In genomic region chr17:28372203-28372944, GRCh38 we compare ENCODE assay signal across 8 cellular contexts.
A peak's percentile ranks its signal among the peaks of the same experiment; 100 is the strongest.
DNase-seq lines count a peak whose midpoint lies in the region; ATAC-seq and TF ChIP-seq lines count a peak whose summit lies in the region.

No MANE protein-coding gene starts in this region.

- H3K27ac Mint-ChIP-seq in stimulated activated effector memory CD8-positive, alpha-beta T cell treated with anti-CD3 and anti-CD28 coated beads, Interleukin-12 subunit alpha, Interleukin-12 subunit beta, amount 100 ng/mL, for 72 hours: peak overlapping the region; percentile 93

- TF ChIP-seq RAD21 in Ishikawa (IDR thresholded peaks at IDR 0.05; ENCODE audit: low read depth): no peak

- H3K36me3 ChIP-seq in adipocyte (ENCODE audit: control insufficient read depth, insufficient read depth, low read length, severe bottlenecking) (no peaks in the 10 kb centered on the region), iPS-20b (ENCODE audit: insufficient read depth, low read depth, low read length) (no peaks in the 10 kb centered on the region)

- peak overlapping the region; percentile 56 for H3K9ac ChIP-seq in adipocyte (ENCODE audit: low read length)
- H3K9ac ChIP-seq in iPS-20b (ENCODE audit: low read depth, low read length): peak overlapping the region; percentile 51; the same call in 1 of the 2 replicates

- peaks cover 26% of the 10 kb centered on the region for H3K4me1 Mint-ChIP-seq in stimulated activated effector memory CD8-positive, alpha-beta T cell treated with anti-CD3 and anti-CD28 coated beads, Interleukin-12 subunit alpha, Interleukin-12 subunit beta, amount 100 ng/mL, for 72 hours

- H3K4me3 Mint-ChIP-seq in stimulated activated effector memory CD8-positive, alpha-beta T cell treated with anti-CD3 and anti-CD28 coated beads, Interleukin-12 subunit alpha, Interleukin-12 subunit beta, amount 100 ng/mL, for 72 hours: peak overlapping the region; percentile 84

- H3K36me3 Mint-ChIP-seq in stimulated activated effector memory CD8-positive, alpha-beta T cell treated with anti-CD3 and anti-CD28 coated beads, Interleukin-12 subunit alpha, Interleukin-12 subunit beta, amount 100 ng/mL, for 72 hours: peaks cover 12% of the 10 kb centered on the region

- no peak for TF ChIP-seq EP300 in Ishikawa (IDR thresholded peaks at IDR 0.05; ENCODE audit: borderline replicate concordance)

- H3K4me3 ChIP-seq in adipocyte (ENCODE audit: low read length) (peak overlapping the region; percentile 71), iPS-20b (ENCODE audit: low read length) (peak overlapping the region; percentile 80; the same call in 1 of the 2 replicates)

- H3K9me3 Mint-ChIP-seq in stimulated activated effector memory CD8-positive, alpha-beta T cell treated with anti-CD3 and anti-CD28 coated beads, Interleukin-12 subunit alpha, Interleukin-12 subunit beta, amount 100 ng/mL, for 72 hours: no peaks in the 10 kb centered on the region

- H3K27me3 ChIP-seq in adipocyte (replicated peaks; ENCODE audit: control insufficient read depth, insufficient read depth, low read length) (no peaks in the 10 kb centered on the region), iPS-20b (ENCODE audit: insufficient read depth, low read length) (peaks cover 34% of the 10 kb centered on the region)

- H3K4me1 ChIP-seq in adipocyte (ENCODE audit: control insufficient read depth, insufficient read depth, low read length): peaks cover 26% of the 10 kb centered on the region
- peaks cover 9% of the 10 kb centered on the region; the same call in 1 of the 2 replicates for H3K4me1 ChIP-seq in iPS-20b (ENCODE audit: insufficient read depth, low read length)

- DNase-seq in AG20443 (ENCODE audit: low spot score): peak; percentile 66
- peak; percentile 66 for DNase-seq in adipocyte (ENCODE audit: low read depth)
- DNase-seq in stimulated activated effector memory CD8-positive, alpha-beta T cell treated with anti-CD3 and anti-CD28 coated beads, Interleukin-12 subunit alpha, Interleukin-12 subunit beta, amount 100 ng/mL, for 72 hours (ENCODE audit: low spot score in 2 of 2): no peak
- DNase-seq in effector CD8-positive, alpha-beta T cell (lab: John Stamatoyannopoulos, UW): no peak
- DNase-seq in central memory CD4-positive, alpha-beta T cell: no peak

- no peak overlapping the region for H3K27ac ChIP-seq in iPS-20b (ENCODE audit: low read length)

- H3K9me3 ChIP-seq in adipocyte (ENCODE audit: control insufficient read depth, low read length) (no peaks in the 10 kb centered on the region), iPS-20b (ENCODE audit: insufficient read depth, low read depth, low read length) (no peaks in the 10 kb centered on the region)

- ATAC-seq in GM18867 (IDR thresholded peaks at IDR 0.05; ENCODE audit: unreplicated experiment): peak; percentile 13
- peak; percentile 3 for ATAC-seq in stimulated activated effector memory CD8-positive, alpha-beta T cell treated with anti-CD3 and anti-CD28 coated beads, Interleukin-12 subunit alpha, Interleukin-12 subunit beta, amount 100 ng/mL, for 72 hours

TF ChIP-seq in Ishikawa, 13 proteins besides CTCF, POLR2A, EP300 and RAD21:
- TF ChIP-seq USF1 (IDR thresholded peaks at IDR 0.05) (no peak), MAX (IDR thresholded peaks at IDR 0.05) (peak; percentile 39; the same call in 1 of the 2 replicates), REST (IDR thresholded peaks at IDR 0.05; ENCODE audit: low read depth) (peak; percentile 21; the same call in 1 of the 2 replicates), CEBPB (IDR thresholded peaks at IDR 0.05) (no peak), YY1 (IDR thresholded peaks at IDR 0.05; ENCODE audit: low read depth) (no peak)

Comparison
In these comparisons a context has a peak if more than half of its experiments do, and no peak if none do; other contexts are left out.
1. DNase-seq: peak in AG20443 (single experiment) and adipocyte (single experiment); none in stimulated activated effector memory CD8-positive, alpha-beta T cell treated with anti-CD3 and anti-CD28 coated beads, Interleukin-12 subunit alpha, Interleukin-12 subunit beta, amount 100 ng/mL, for 72 hours (0 of 2), effector CD8-positive, alpha-beta T cell (single experiment) and central memory CD4-positive, alpha-beta T cell (single experiment).